In genomic region chr2:202911513-202912341, GRCh38 we compare ENCODE assay signal across 8 cellular contexts. TPM values are rescaled to one million over a fixed set of nuclear protein-coding genes. Genes with fewer than 3 reads are reported as not detected.
DNase-seq lines count a peak whose midpoint lies in the region; ATAC-seq and TF ChIP-seq lines count a peak whose summit lies in the region.

A gene with protein sequence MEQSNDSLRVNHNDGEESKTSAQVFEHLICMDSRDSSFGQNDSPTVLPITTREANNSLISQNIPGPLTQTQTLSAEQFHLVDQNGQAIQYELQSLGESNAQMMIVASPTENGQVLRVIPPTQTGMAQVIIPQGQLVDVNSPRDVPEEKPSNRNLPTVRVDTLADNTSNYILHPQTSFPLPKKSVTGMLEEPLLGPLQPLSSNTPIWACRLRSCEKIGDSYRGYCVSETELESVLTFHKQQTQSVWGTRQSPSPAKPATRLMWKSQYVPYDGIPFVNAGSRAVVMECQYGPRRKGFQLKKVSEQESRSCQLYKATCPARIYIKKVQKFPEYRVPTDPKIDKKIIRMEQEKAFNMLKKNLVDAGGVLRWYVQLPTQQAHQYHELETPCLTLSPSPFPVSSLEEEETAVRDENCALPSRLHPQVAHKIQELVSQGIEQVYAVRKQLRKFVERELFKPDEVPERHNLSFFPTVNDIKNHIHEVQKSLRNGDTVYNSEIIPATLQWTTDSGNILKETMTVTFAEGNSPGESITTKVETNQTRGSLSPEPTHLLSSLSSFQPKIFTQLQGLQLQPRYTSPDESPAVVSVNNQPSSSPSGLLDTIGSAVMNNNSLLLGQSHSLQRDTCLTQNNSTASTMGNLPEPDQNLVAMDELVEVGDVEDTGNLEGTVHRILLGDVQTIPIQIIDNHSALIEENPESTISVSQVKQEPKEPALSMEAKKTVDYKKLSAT (plus strand): TSS chr2:202912275. CDS start chr2:202941903, 29,628 bp downstream.
Gene WDR12 (minus strand): TSS chr2:202911673. CDS start chr2:202911476, 197 bp downstream.

- no peak within 1 kb of the TSS for H2BK15ac ChIP-seq in H9 (ENCODE audit: low read depth, low read length)

- H3K14ac ChIP-seq in H9 (ENCODE audit: insufficient read depth, low read length): peak within 1 kb of the TSS; percentile 70; the same call in 1 of the 2 replicates

- H3K27me3 Mint-ChIP-seq in H9 (ENCODE audit: low read depth) (no peaks in the 10 kb centered on the region), nephron (ENCODE audit: low read depth) (no peaks in the 10 kb centered on the region)

- no peaks in the 10 kb centered on the region; the same call in 1 of the 2 replicates for H3K36me3 ChIP-seq in ES-I3 (ENCODE audit: insufficient read depth, low read length)

- H2AFZ ChIP-seq in H9 (ENCODE audit: low read length): peak within 1 kb of the TSS; percentile 99

- peaks cover 5% of the 10 kb centered on the region for H3K79me1 ChIP-seq in H9 (ENCODE audit: insufficient read depth, low read depth, low read length, poor library complexity, severe bottlenecking)

- peak within 1 kb of the TSS; percentile 55 for H3K4me2 ChIP-seq in H9 (ENCODE audit: insufficient read depth, insufficient read length, low read length)

- peak within 1 kb of the TSS; percentile 79 for H3K27ac ChIP-seq in H9 (ENCODE audit: insufficient read length, low read depth, low read length)

- no peak within 1 kb of the TSS for H2BK20ac ChIP-seq in H9 (ENCODE audit: low read depth, low read length, poor library complexity, severe bottlenecking)

- no peak within 1 kb of the TSS for H3T11ph ChIP-seq in H9 (ENCODE audit: low read length)

- no peak within 1 kb of the TSS for H3K4ac ChIP-seq in H9 (ENCODE audit: low read depth, low read length)

- H3K4me3 Mint-ChIP-seq in H9 (peak within 1 kb of the TSS; percentile 99 to 100), nephron (peak within 1 kb of the TSS; percentile 95 to 99 (median 98))

- no peak within 1 kb of the TSS for H4K8ac ChIP-seq in H9 (replicated peaks; ENCODE audit: insufficient read length, low read depth, low read length)

- no peak within 1 kb of the TSS for H4K91ac ChIP-seq in H9 (ENCODE audit: insufficient read length, low read depth, low read length)

- no peak within 1 kb of the TSS for H2BK12ac ChIP-seq in H9 (ENCODE audit: insufficient read length, low read depth, low read length)

- H2AK5ac ChIP-seq in H9 (ENCODE audit: insufficient read length, low read length): no peak within 1 kb of the TSS

- H3K36me3 Mint-ChIP-seq in H9 (ENCODE audit: insufficient read depth in 1 of 3, low read depth in 3 of 3) (peaks cover 17 to 25% (median 19%) of the 10 kb centered on the region in 3 experiments), nephron (ENCODE audit: low read depth) (peaks cover 25% of the 10 kb centered on the region)

- H3K9me3 Mint-ChIP-seq in H9: no peaks in the 10 kb centered on the region
- H3K9me3 Mint-ChIP-seq in nephron: no peaks in the 10 kb centered on the region

- TF ChIP-seq CTCF in H9 (conservative IDR thresholded peaks at IDR 0.05) (no peak), nephron (IDR thresholded peaks at IDR 0.05; ENCODE audit: unreplicated experiment in 3 of 3) (no peak)

- H3K9ac ChIP-seq in ES-I3 (ENCODE audit: low read depth, low read length) (peak within 1 kb of the TSS; percentile 90), H9 (ENCODE audit: extremely low read depth, insufficient read length, low read length) (peak within 1 kb of the TSS; percentile 83)

- peak within 1 kb of the TSS; percentile 56 for H3K18ac ChIP-seq in H9 (ENCODE audit: insufficient read length, low read depth, low read length)

- no peaks in the 10 kb centered on the region for H3K27me3 ChIP-seq in H9 (ENCODE audit: insufficient read depth, low read length)

- peak within 1 kb of the TSS; percentile 1 for H4K5ac ChIP-seq in H9 (ENCODE audit: insufficient read length, low read depth, low read length)

- H4K20me1 ChIP-seq in H9 (ENCODE audit: control insufficient read depth, insufficient read depth, insufficient read length): no peaks in the 10 kb centered on the region

- H3K79me2 ChIP-seq in H9 (ENCODE audit: insufficient read depth, low read length): peaks cover 32% of the 10 kb centered on the region; the same call in 1 of the 2 replicates

- H3K23me2 ChIP-seq in H9 (ENCODE audit: insufficient read length, low read depth, low read length, poor library complexity, severe bottlenecking): no peaks in the 10 kb centered on the region

- H3K56ac ChIP-seq in H9 (ENCODE audit: insufficient read length, low read depth, low read length): no peak within 1 kb of the TSS

- peak; percentile 89 for ATAC-seq in stimulated activated naive CD8-positive, alpha-beta T cell treated with anti-CD3 and anti-CD28 coated beads, Interleukin-15, Interleukin-2, amounts not matched to agents 100 U/mL and 50 U/mL, for 24 hours

- H3K23ac ChIP-seq in H9 (ENCODE audit: insufficient read length, low read depth, low read length): no peak within 1 kb of the TSS

- DNase-seq in H9 (peak; percentile 92), M059J (ENCODE audit: low read depth) (peak; percentile 91), fibroblast of the conjunctiva (ENCODE audit: low read depth) (peak; percentile 82)
- peak; percentile 96 for DNase-seq in activated effector memory CD4-positive, alpha-beta T cell treated with anti-CD3 and anti-CD28 coated beads, Interleukin-2, amount 50 U/mL, for 16 hours
- peak; percentile 91 for DNase-seq in stimulated activated naive CD8-positive, alpha-beta T cell treated with anti-CD3 and anti-CD28 coated beads, Interleukin-15, Interleukin-2, amounts not matched to agents 100 U/mL and 50 U/mL, for 24 hours

- H3K9me3 ChIP-seq in ES-I3 (ENCODE audit: control insufficient read depth, insufficient read depth, low read length): no peaks in the 10 kb centered on the region; the same call in 1 of the 2 replicates
- no peaks in the 10 kb centered on the region for H3K9me3 ChIP-seq in H9 (ENCODE audit: control insufficient read depth, low read depth, low read length)

- no peaks in the 10 kb centered on the region for H3K4me1 ChIP-seq in ES-I3 (ENCODE audit: insufficient read depth, low read length)
- H3K4me1 ChIP-seq in H9 (ENCODE audit: insufficient read depth, low read length): no peaks in the 10 kb centered on the region

- H3K27ac Mint-ChIP-seq in H9 (peak within 1 kb of the TSS; percentile 99), nephron (peak within 1 kb of the TSS; percentile 97 to 99 (median 99))

- peak; percentile 97 for TF ChIP-seq POLR2A in Raji (IDR thresholded peaks at IDR 0.05; ENCODE audit: insufficient read depth, low read depth, low read length)

- no peak within 1 kb of the TSS for H2BK120ac ChIP-seq in H9 (ENCODE audit: low read depth, low read length, poor library complexity, severe bottlenecking)

- no CpG with 5 or more reads among the region's 39 CpGs for WGBS in H9 (ENCODE audit: extremely low coverage, insufficient read length, low lambda C conversion rate)

- H2BK5ac ChIP-seq in H9 (ENCODE audit: insufficient read length, low read length): no peak within 1 kb of the TSS

- H3K4me1 Mint-ChIP-seq in H9: peaks cover 14 to 18% of the 10 kb centered on the region in 2 experiments; a peak in 3 of 4 replicates
- H3K4me1 Mint-ChIP-seq in nephron: peaks cover 17% of the 10 kb centered on the region

RNA-seq across cellular contexts. Expression of the first gene that starts in this region (rescaled TPM):
- total RNA-seq in H9 (2021): 3.5 and 4.2 TPM in 2 replicates
- 1.3 and 3.0 TPM in 2 replicates for total RNA-seq in M059J (2014; rRNA removed; shearing (Covaris generic))

RNA-seq across cellular contexts. Expression of gene WDR12, which starts in this region (rescaled TPM):
- total RNA-seq in H9 (2021): 129 and 135 TPM in 2 replicates
- 18.9 and 33.0 TPM in 2 replicates for total RNA-seq in M059J (2014; rRNA removed; shearing (Covaris generic))

Comparison
In these comparisons a context has a peak if more than half of its experiments do, and no peak if none do; other contexts are left out.
1. Peak in every context shown above with its lines: DNase-seq, ATAC-seq and H3K27ac ChIP-seq.